17 cellular contexts compared by ENCODE assay signal in the genomic region with DNA sequence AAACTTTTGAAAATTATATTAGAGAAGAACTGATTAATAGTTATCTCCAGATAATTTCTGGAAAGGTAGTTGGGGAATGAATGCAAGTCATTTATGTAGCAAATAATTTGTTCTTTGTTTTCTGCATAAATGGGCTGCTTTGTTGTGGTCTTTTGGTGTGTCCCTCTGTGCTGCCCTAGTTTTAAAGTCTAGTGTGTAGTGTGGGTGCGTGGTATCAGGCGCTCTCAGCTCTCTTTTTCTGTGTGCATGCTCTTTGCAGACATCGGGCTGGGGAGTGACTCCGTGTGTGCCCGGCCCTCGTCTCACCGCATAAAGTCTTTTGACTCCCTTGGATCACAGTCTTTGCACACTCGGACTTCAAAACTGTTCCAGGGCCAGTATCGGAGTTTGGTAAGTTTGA.
A peak's percentile ranks its signal among the peaks of the same experiment; 100 is the strongest.
DNase-seq lines count a peak whose midpoint lies in the region; ATAC-seq and TF ChIP-seq lines count a peak whose summit lies in the region.
"Had no signal": no experiment of that assay in that cellular context is flagged by ENCODE, and none has a peak within 500 bp of the region (broad histone marks: within the 10 kb centered on the region; RNA-seq: fewer than 3 reads in every experiment).

No MANE protein-coding gene starts in this region.

- H3K4me2 ChIP-seq in hepatocyte, result no peak overlapping the region

- peaks cover 36 to 69% (median 53%) of the 10 kb centered on the region in 4 donors for H3K4me1 Mint-ChIP-seq in CD4-positive, alpha-beta memory T cell

- H3K27me3 ChIP-seq in CD4-positive, alpha-beta memory T cell (ENCODE audit: insufficient read depth, low read length), result no peaks in the 10 kb centered on the region
- H3K27me3 ChIP-seq in ascending aorta (no peaks in the 10 kb centered on the region), hepatocyte (no peaks in the 10 kb centered on the region), gastrocnemius medialis (no peaks in the 10 kb centered on the region)
- H3K27me3 ChIP-seq: Peyer's patch, upper lobe of right lung had no signal

- CTCF ChIA-PET in CD4-positive, alpha-beta memory T cell (lab: Charles Lee; ENCODE audit: partially characterized antibody), result interaction anchor here (11.9 kb wide), 1 partner anchor 142 kb away, joined by 144 read pairs; no protein-coding TSS in a partner anchor
- CTCF ChIA-PET in HEK293T (lab: Yijun Ruan, JAX), result no interaction called here

- H3K4me1 ChIP-seq in CD4-positive, alpha-beta memory T cell (ENCODE audit: insufficient read depth, low read length), result no peaks in the 10 kb centered on the region
- peaks cover 4 to 68% of the 10 kb centered on the region in 2 donors for H3K4me1 ChIP-seq in ascending aorta
- H3K4me1 ChIP-seq in hepatocyte (ENCODE audit: insufficient read depth), result peaks cover 27% of the 10 kb centered on the region
- peaks cover 67 to 87% of the 10 kb centered on the region in 2 donors for H3K4me1 ChIP-seq in gastrocnemius medialis

- intact Hi-C loops in CD4-positive, alpha-beta memory T cell (cut with micrococcal nuclease), result no loop called here
- intact Hi-C loops in ascending aorta (cut with DNase I) (loop anchor here (5.0 to 10.0 kb wide), 2 partner anchors 292 to 495 kb away; a partner anchor contains a TSS), gastrocnemius medialis (cut with DNase I; ENCODE audit: low total_unique reads) (loop anchor here (10.0 kb wide), 1 partner anchor 295 kb away; a partner anchor contains a TSS)

- H3K36me3 ChIP-seq in CD4-positive, alpha-beta memory T cell (ENCODE audit: insufficient read depth, low read length), result no peaks in the 10 kb centered on the region
- H3K36me3 ChIP-seq in ascending aorta (no peaks in the 10 kb centered on the region), hepatocyte (replicated peaks; ENCODE audit: insufficient read depth, low read depth) (no peaks in the 10 kb centered on the region), gastrocnemius medialis (no peaks in the 10 kb centered on the region)
- H3K36me3 ChIP-seq: upper lobe of right lung had no signal

- ATAC-seq in gastrocnemius medialis, result no peak
- ATAC-seq: left lobe of liver had no signal

- no peaks in the 10 kb centered on the region for H3K27me3 Mint-ChIP-seq in CD4-positive, alpha-beta memory T cell

- no peak overlapping the region for H2AFZ ChIP-seq in hepatocyte

- TF ChIP-seq CTCF in ascending aorta (IDR thresholded peaks at IDR 0.05) (no peak), hepatocyte (IDR thresholded peaks at IDR 0.05; ENCODE audit: poor library complexity) (no peak), gastrocnemius medialis (IDR thresholded peaks at IDR 0.05 in 4 of 5, conservative IDR thresholded peaks at IDR 0.05 in 1 of 5) (no peak)

- DNase-seq in CD4-positive, alpha-beta memory T cell, result peak in 1 of 5 donors; percentile 10
- DNase-seq in ascending aorta (ENCODE audit: low spot score in 2 of 2) (no peak), hepatocyte (ENCODE audit: low spot score) (no peak), gastrocnemius medialis (no peak), GM19240 (ENCODE audit: insufficient read length, low spot score) (no peak), HPDE6-E6E7 (ENCODE audit: extremely low spot score) (no peak), HEK293T (ENCODE audit: extremely low spot score) (no peak)
- DNase-seq in activated CD8-positive, alpha-beta memory T cell treated with anti-CD3 and anti-CD28 coated beads, Interleukin-2, amount 50 U/mL, for 4 hours, result no peak
- DNase-seq: activated CD4-positive, alpha-beta T cell treated with anti-CD3 and anti-CD28 coated beads for 48 hours; activated T-cell treated with anti-CD3 and anti-CD28 coated beads, Interleukin-2, amount 50 U/mL, for 1 hour; Kasumi-1; NCI-H526; Peyer's patch; stimulated activated CD4-positive, alpha-beta T cell treated with anti-CD3 and anti-CD28 coated beads, Interleukin-12 subunit alpha, Interleukin-12 subunit beta, amount 100 ng/mL, for 4 hours; upper lobe of right lung had no signal

- H3K4me3 ChIP-seq in CD4-positive, alpha-beta memory T cell (ENCODE audit: low read length in 2 of 2), result no peak overlapping the region
- H3K4me3 ChIP-seq in ascending aorta (no peak overlapping the region), hepatocyte (no peak overlapping the region), gastrocnemius medialis (no peak overlapping the region)
- H3K4me3 ChIP-seq: Peyer's patch, upper lobe of right lung had no signal

- no peaks in the 10 kb centered on the region for H3K9me3 Mint-ChIP-seq in CD4-positive, alpha-beta memory T cell
- H3K9me3 Mint-ChIP-seq: T-helper 1 cell treated with Interleukin-12 subunit alpha and Interleukin-12 subunit beta and Interleukin-4 antibody, amounts not matched to agents 30 μg/mL and 1 μg/mL, for 36 hours had no signal

- H3K79me2 ChIP-seq in hepatocyte, result peaks cover 93% of the 10 kb centered on the region

- H3K36me3 Mint-ChIP-seq in CD4-positive, alpha-beta memory T cell, result peaks cover 17 to 30% of the 10 kb centered on the region in 2 donors

- in situ Hi-C loops in gastrocnemius medialis (cut with MboI; ENCODE audit: low sequenced_read_pairs in 4 of 4), result loop anchor here in 2 of 4 donors (5.0 to 25.0 kb wide), 4 partner anchors 45 to 297 kb away; a partner anchor contains a TSS

- POLR2A ChIA-PET in CD4-positive, alpha-beta memory T cell (lab: Charles Lee; ENCODE audit: partially characterized antibody), result no interaction called here
- POLR2A ChIA-PET in HEK293T (lab: Yijun Ruan, JAX), result no interaction called here

- WGBS in hepatocyte (ENCODE audit: low lambda C conversion rate, missing lambda C conversion rate), result 97% methylated on average over 9 of the region's 9 CpGs

- peak overlapping the region in 2 of 8 donors; percentile 10 to 70 for H3K4me3 Mint-ChIP-seq in CD4-positive, alpha-beta memory T cell
- H3K4me3 Mint-ChIP-seq: T-helper 1 cell treated with Interleukin-12 subunit alpha and Interleukin-12 subunit beta and Interleukin-4 antibody, amounts not matched to agents 30 μg/mL and 1 μg/mL, for 36 hours had no signal

- TF ChIP-seq POLR2A in gastrocnemius medialis (IDR thresholded peaks at IDR 0.05), result no peak

- H3K9me3 ChIP-seq in CD4-positive, alpha-beta memory T cell (ENCODE audit: control insufficient read depth in 1 of 2, low read length in 2 of 2), result no peaks in the 10 kb centered on the region
- H3K9me3 ChIP-seq in ascending aorta (no peaks in the 10 kb centered on the region), hepatocyte (ENCODE audit: low read depth) (no peaks in the 10 kb centered on the region), gastrocnemius medialis (no peaks in the 10 kb centered on the region)
- H3K9me3 ChIP-seq: Peyer's patch, upper lobe of right lung had no signal

- peaks cover 58% of the 10 kb centered on the region for H4K20me1 ChIP-seq in hepatocyte (ENCODE audit: insufficient read depth, poor library complexity, severe bottlenecking)

- no peak overlapping the region for H3K27ac ChIP-seq in CD4-positive, alpha-beta memory T cell (ENCODE audit: low read depth, low read length)
- peak overlapping the region; percentile 29 to 39 for H3K27ac ChIP-seq in ascending aorta
- H3K27ac ChIP-seq in hepatocyte, result peak overlapping the region; percentile 41
- H3K27ac ChIP-seq in gastrocnemius medialis, result peak overlapping the region; percentile 37 to 83 (median 74)
- H3K27ac ChIP-seq: upper lobe of right lung had no signal

- H3K27ac Mint-ChIP-seq in CD4-positive, alpha-beta memory T cell, result peak overlapping the region in 4 of 7 donors; percentile 67 to 78 (median 74)
- H3K27ac Mint-ChIP-seq: T-helper 1 cell treated with Interleukin-12 subunit alpha and Interleukin-12 subunit beta and Interleukin-4 antibody, amounts not matched to agents 30 μg/mL and 1 μg/mL, for 36 hours had no signal

- no peaks in the 10 kb centered on the region for H3K9me2 ChIP-seq in hepatocyte (replicated peaks; ENCODE audit: insufficient read depth)

TF ChIP-seq in HEK293T, 16 proteins besides CTCF, POLR2A, EP300 and RAD21:
- no peak for TF ChIP-seq FOXK2 (IDR thresholded peaks at IDR 0.05)
